1 cellular context compared by ENCODE assay signal in the genomic region with DNA sequence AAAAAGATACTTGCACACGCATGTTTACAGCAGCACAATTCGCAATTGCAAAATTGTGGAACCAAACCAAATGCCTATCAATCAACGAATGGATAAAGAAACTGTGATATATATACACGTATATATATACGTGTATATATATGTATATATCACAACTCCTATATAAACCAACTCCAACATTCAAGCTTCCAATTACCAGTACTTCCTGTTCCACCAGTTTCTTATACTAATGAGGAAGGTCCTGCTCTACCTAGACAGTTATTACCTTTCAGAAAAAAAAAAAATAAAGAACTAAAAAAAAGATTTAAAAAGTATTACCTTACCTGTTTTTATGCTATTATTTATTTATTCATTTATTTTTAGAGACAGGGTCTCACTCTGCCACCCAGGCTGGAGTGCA. TPM values are rescaled to one million over a fixed set of nuclear protein-coding genes. Genes with fewer than 3 reads are reported as not detected.
"Had no signal": no experiment of that assay in that cellular context is flagged by ENCODE, and none has a peak within 500 bp of the region (broad histone marks: within the 10 kb centered on the region; RNA-seq: fewer than 3 reads in every experiment).

No MANE protein-coding gene starts in this region.

RNA-seq across cellular contexts. Expression of gene KIF27, which starts 20.6 kb away (rescaled TPM):
- total RNA-seq: RPMI7951 had no signal
